ENCODE assay signal across 11 cellular contexts in the genomic region with DNA sequence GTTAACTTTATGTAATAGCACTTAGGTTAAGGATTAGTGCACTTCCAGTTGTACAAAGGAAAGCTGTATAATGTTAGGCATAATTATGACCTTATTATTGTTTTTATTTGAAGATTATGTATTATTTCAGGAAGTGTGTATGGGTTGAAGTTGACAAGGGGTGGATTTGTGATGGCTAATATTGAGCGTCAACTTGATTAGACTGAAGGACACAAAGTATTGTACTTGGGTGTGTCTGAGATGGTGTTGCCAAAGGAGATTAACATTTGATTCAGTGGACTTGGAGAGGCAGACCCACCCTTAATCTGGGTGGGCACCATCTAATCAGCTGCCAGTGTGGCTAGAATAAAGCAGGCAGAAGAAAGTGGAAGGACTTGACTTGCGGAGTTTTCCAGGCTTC.
"Had no signal": no experiment of that assay in that cellular context is flagged by ENCODE, and none has a peak within 500 bp of the region (broad histone marks: within the 10 kb centered on the region; RNA-seq: fewer than 3 reads in every experiment).

No MANE protein-coding gene starts in this region.

- H3K4me1 ChIP-seq: HAP-1 had no signal

- H3K4me3 ChIP-seq: GM23248, GM23338, HAP-1 had no signal

- H3K36me3 ChIP-seq: HAP-1 had no signal

- FAIRE-seq: H1, H54 had no signal

- H3K27ac ChIP-seq: GM23248 had no signal

- DNase-seq: GM23248, GOT3, H7, H9, HCEC 1CT, HFFc6 had no signal

- H3K9ac ChIP-seq: GM23248 had no signal

- H3K9me3 ChIP-seq: HAP-1 had no signal

- ATAC-seq: GM23338, HCT116 had no signal
